In the genomic region with DNA sequence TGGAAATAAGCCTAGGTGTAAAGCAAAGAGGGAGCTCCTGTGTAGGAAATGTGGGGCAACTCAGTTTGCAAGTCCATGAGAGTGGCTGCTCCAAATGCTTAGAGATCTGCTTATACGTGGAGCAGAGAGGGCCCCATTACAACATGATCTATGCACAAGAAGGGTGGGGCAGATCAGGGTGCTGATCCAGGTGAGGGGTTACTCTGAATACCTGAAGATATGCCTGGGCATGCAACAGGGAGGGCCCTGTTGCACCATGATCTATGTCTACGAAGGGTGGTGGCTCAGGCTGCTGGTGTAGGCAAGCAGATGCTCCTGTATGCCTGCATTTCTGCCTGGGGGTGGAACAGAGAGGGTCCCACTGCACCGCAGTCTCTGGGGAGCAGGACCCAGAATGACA, we compare ENCODE assay signal across 16 cellular contexts.
DNase-seq lines count a peak whose midpoint lies in the region; ATAC-seq and TF ChIP-seq lines count a peak whose summit lies in the region.
"Had no signal": no experiment of that assay in that cellular context is flagged by ENCODE, and none has a peak within 500 bp of the region (broad histone marks: within the 10 kb centered on the region; RNA-seq: fewer than 3 reads in every experiment).

No MANE protein-coding gene starts in this region.

- H3K27me3 ChIP-seq in foreskin keratinocyte: no peaks in the 10 kb centered on the region
- H3K27me3 ChIP-seq in spleen (replicated peaks in 1 of 7): no peaks in the 10 kb centered on the region

- H3K4me3 ChIP-seq in epithelial cell of esophagus (ENCODE audit: low read length) (no peak overlapping the region), spleen (no peak overlapping the region)
- H3K4me3 ChIP-seq: GM23248 had no signal

- H3K9me3 ChIP-seq in spleen: peaks cover 0 to 43% (median 26%) of the 10 kb centered on the region in 8 donors

- no peak for TF ChIP-seq POLR2A in spleen (IDR thresholded peaks at IDR 0.05)

- ATAC-seq in foreskin keratinocyte (peak; percentile 41), left colon (no peak), GM18511 (IDR thresholded peaks at IDR 0.05; ENCODE audit: unreplicated experiment) (no peak)

- intact Hi-C loops in spleen (cut with DNase I; ENCODE audit: low total_unique reads) (no loop called here), left colon (cut with DNase I, micrococcal nuclease) (no loop called here)

- H3K36me3 ChIP-seq in spleen: no peaks in the 10 kb centered on the region

- 77 to 88% (median 86%) methylated on average over 3 of the region's 3 CpGs for WGBS in spleen, 5 donors

- TF ChIP-seq CTCF in epithelial cell of esophagus (IDR thresholded peaks at IDR 0.05; ENCODE audit: insufficient read depth, low read depth, low read length, missing control alignments) (no peak), foreskin keratinocyte (conservative IDR thresholded peaks at IDR 0.05) (no peak), spleen (IDR thresholded peaks at IDR 0.05 in 8 of 11, conservative IDR thresholded peaks at IDR 0.05 in 3 of 11) (no peak)

- DNase-seq in epithelial cell of esophagus (ENCODE audit: low read depth) (peak; percentile 74), foreskin keratinocyte (peak; percentile 21 to 39), spleen (peak; percentile 48), left colon (no peak), SIG-M5 (lab: John Stamatoyannopoulos, UW) (no peak)
- DNase-seq: C1 segment of cervical spinal cord; Calu3; CD4-positive, alpha-beta memory T cell; COR-L47; DMS53; DMS79 treated with DMSO at 0.1 percent for 48 hours; GF-D8; GM23248; H7; HCEC 1CT had no signal

- H3K4me1 ChIP-seq in foreskin keratinocyte (no peaks in the 10 kb centered on the region), spleen (no peaks in the 10 kb centered on the region)

- no peak overlapping the region for H3K27ac ChIP-seq in foreskin keratinocyte
- no peak overlapping the region for H3K27ac ChIP-seq in spleen
- H3K27ac ChIP-seq: GM23248 had no signal

Comparison
In these comparisons a context has a peak if more than half of its experiments do, and no peak if none do; other contexts are left out.
1. DNase-seq: peak in epithelial cell of esophagus (single experiment), foreskin keratinocyte (2 of 2) and spleen (single experiment); none in left colon (0 of 2) and SIG-M5 (single experiment).